Comparison of ENCODE assay signal across 8 cellular contexts in the genomic region with DNA sequence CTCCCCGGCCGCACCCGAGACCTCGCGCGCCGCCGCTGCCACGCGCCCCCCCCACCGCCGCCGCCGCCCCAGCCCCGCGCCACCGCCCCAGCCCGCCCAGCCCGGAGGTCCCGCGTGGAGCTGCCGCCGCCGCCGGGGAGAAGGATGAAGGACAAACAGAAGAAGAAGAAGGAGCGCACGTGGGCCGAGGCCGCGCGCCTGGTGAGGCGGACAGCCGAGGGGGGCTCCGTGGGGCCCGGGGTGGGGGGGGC. TPM values are rescaled to one million over a fixed set of nuclear protein-coding genes. Genes with fewer than 3 reads are reported as not detected.
A peak's percentile ranks its signal among the peaks of the same experiment; 100 is the strongest.
DNase-seq lines count a peak whose midpoint lies in the region; ATAC-seq and TF ChIP-seq lines count a peak whose summit lies in the region.

No MANE protein-coding gene starts in this region.

- POLR2A ChIA-PET in activated B cell treated with CpG ODN at 0.5 μM for 24 hours (lab: Charles Lee) = interaction anchor here (0.6 to 4.7 kb wide), 15 partner anchors 10 to 306 kb away, joined by 3 to 40 read pairs (median 5); a partner anchor contains a TSS

- in situ Hi-C loops in HAP-1 (cut with MboI; ENCODE audit: low sequenced_read_pairs) = no loop called here

- no peak overlapping the region for H3K9ac ChIP-seq in iPS-20b (ENCODE audit: low read depth, low read length)

- no peak overlapping the region for H3K4me3 Mint-ChIP-seq in activated B cell treated with CpG ODN at 0.5 μM for 24 hours
- H3K4me3 Mint-ChIP-seq in stimulated activated memory B cell treated with anti-CD40 and anti-IgM and Interleukin-4, amounts not matched to agents 10 μg/mL and 1 μg/mL and 100 μg/mL, for 72 hours = peak overlapping the region; percentile 97

- no peaks in the 10 kb centered on the region for H3K9me3 Mint-ChIP-seq in activated B cell treated with CpG ODN at 0.5 μM for 24 hours
- no peaks in the 10 kb centered on the region for H3K9me3 Mint-ChIP-seq in stimulated activated memory B cell treated with anti-CD40 and anti-IgM and Interleukin-4, amounts not matched to agents 10 μg/mL and 1 μg/mL and 100 μg/mL, for 72 hours

- peak overlapping the region; percentile 41 for H3K27ac Mint-ChIP-seq in activated B cell treated with CpG ODN at 0.5 μM for 24 hours
- H3K27ac Mint-ChIP-seq in stimulated activated memory B cell treated with anti-CD40 and anti-IgM and Interleukin-4, amounts not matched to agents 10 μg/mL and 1 μg/mL and 100 μg/mL, for 72 hours = peak overlapping the region; percentile 98

- no peaks in the 10 kb centered on the region for H3K27me3 ChIP-seq in HAP-1 (ENCODE audit: low read depth)
- peaks cover 60% of the 10 kb centered on the region for H3K27me3 ChIP-seq in iPS-20b (ENCODE audit: insufficient read depth, low read length)

- peaks cover 82% of the 10 kb centered on the region for H3K4me1 Mint-ChIP-seq in activated B cell treated with CpG ODN at 0.5 μM for 24 hours
- H3K4me1 Mint-ChIP-seq in stimulated activated memory B cell treated with anti-CD40 and anti-IgM and Interleukin-4, amounts not matched to agents 10 μg/mL and 1 μg/mL and 100 μg/mL, for 72 hours = peaks cover 72% of the 10 kb centered on the region

- intact Hi-C loops in activated B cell treated with CpG ODN at 0.5 μM for 24 hours (cut with micrococcal nuclease) = loop anchor here (1.0 to 10.0 kb wide), 8 partner anchors 82 to 1944 kb away; a partner anchor contains a TSS
- intact Hi-C loops in left colon (cut with DNase I, micrococcal nuclease) = loop anchor here in 1 of 2 donors (10.0 kb wide), 1 partner anchor 126 kb away; no protein-coding TSS in a partner anchor

- H3K27me3 Mint-ChIP-seq in activated B cell treated with CpG ODN at 0.5 μM for 24 hours = no peaks in the 10 kb centered on the region
- H3K27me3 Mint-ChIP-seq in stimulated activated memory B cell treated with anti-CD40 and anti-IgM and Interleukin-4, amounts not matched to agents 10 μg/mL and 1 μg/mL and 100 μg/mL, for 72 hours = no peaks in the 10 kb centered on the region

- CTCF ChIA-PET in activated B cell treated with CpG ODN at 0.5 μM for 24 hours (lab: Charles Lee) = interaction anchor here (2.0 kb wide), 1 partner anchor 21 kb away, joined by 9 read pairs; no protein-coding TSS in a partner anchor

- peaks cover 19% of the 10 kb centered on the region for H3K36me3 Mint-ChIP-seq in activated B cell treated with CpG ODN at 0.5 μM for 24 hours (ENCODE audit: low read depth)
- H3K36me3 Mint-ChIP-seq in stimulated activated memory B cell treated with anti-CD40 and anti-IgM and Interleukin-4, amounts not matched to agents 10 μg/mL and 1 μg/mL and 100 μg/mL, for 72 hours = peaks cover 15% of the 10 kb centered on the region

- DNase-seq in HAP-1 (ENCODE audit: low spot score in 2 of 2) (no peak), activated B cell treated with CpG ODN at 0.5 μM for 24 hours (no peak), left colon (no peak), NCI-H2171 (lab: John Stamatoyannopoulos, UW) (no peak), HCEC 1CT (no peak)
- DNase-seq in activated CD4-positive, alpha-beta T cell treated with anti-CD3 and anti-CD28 coated beads for 1 hour = no peak

- H3K27ac ChIP-seq in iPS-20b (ENCODE audit: low read length) = no peak overlapping the region

- H3K4me1 ChIP-seq in HAP-1 = peaks cover 18% of the 10 kb centered on the region
- H3K4me1 ChIP-seq in iPS-20b (ENCODE audit: insufficient read depth, low read length) = no peaks in the 10 kb centered on the region

- TF ChIP-seq CTCF in activated B cell treated with CpG ODN at 0.5 μM for 24 hours (IDR thresholded peaks at IDR 0.05) = no peak

- H3K36me3 ChIP-seq in HAP-1 (replicated peaks) (peaks cover 2% of the 10 kb centered on the region; the same call in 1 of the 2 replicates), iPS-20b (ENCODE audit: insufficient read depth, low read depth, low read length) (no peaks in the 10 kb centered on the region)

- H3K9me3 ChIP-seq in HAP-1 (no peaks in the 10 kb centered on the region), iPS-20b (ENCODE audit: insufficient read depth, low read depth, low read length) (no peaks in the 10 kb centered on the region)

- no peak for ATAC-seq in activated B cell treated with CpG ODN at 0.5 μM for 24 hours (ENCODE audit: low read depth)
- ATAC-seq in stimulated activated memory B cell treated with anti-CD40 and anti-IgM and Interleukin-4, amounts not matched to agents 10 μg/mL and 1 μg/mL and 100 μg/mL, for 72 hours = no peak
- ATAC-seq in left colon = no peak

- H3K4me3 ChIP-seq in HAP-1 (peak overlapping the region; percentile 85), iPS-20b (ENCODE audit: low read length) (peak overlapping the region; percentile 87; the same call in 1 of the 2 replicates)

RNA-seq across cellular contexts. Expression of a gene that starts 0.4 kb away (rescaled TPM):
- total RNA-seq in activated B cell treated with CpG ODN at 0.5 μM for 24 hours = 145 and 169 TPM in 2 replicates
- 10 to 100 TPM; 39.9 to 42.5 TPM for total RNA-seq in left colon
